In genomic region chr9:113654605-113655193, GRCh38 we compare ENCODE assay signal across 11 cellular contexts.
DNase-seq lines count a peak whose midpoint lies in the region; ATAC-seq, FAIRE-seq and TF ChIP-seq lines count a peak whose summit lies in the region.
"Had no signal": no experiment of that assay in that cellular context is flagged by ENCODE, and none has a peak within 500 bp of the region (broad histone marks: within the 10 kb centered on the region; RNA-seq: fewer than 3 reads in every experiment).

No MANE protein-coding gene starts in this region.

- no peaks in the 10 kb centered on the region for H3K27me3 ChIP-seq in Caco-2 (replicated peaks; ENCODE audit: control insufficient read depth, insufficient read depth, low read length)
- H3K27me3 ChIP-seq in astrocyte (ENCODE audit: insufficient read depth, low read length), result no peaks in the 10 kb centered on the region
- peaks cover 7% of the 10 kb centered on the region for H3K27me3 ChIP-seq in hepatocyte
- no peaks in the 10 kb centered on the region for H3K27me3 ChIP-seq in psoas muscle (ENCODE audit: insufficient read depth in 3 of 3, low read length in 2 of 3)
- H3K27me3 ChIP-seq: BLaER1 treated with 17β-estradiol and CSF1 and Interleukin-3, amounts not matched to agents 10 nM and 100 nM; brain microvascular endothelial cell had no signal

- no peak for TF ChIP-seq CTCF in Caco-2 (IDR thresholded peaks at IDR 0.05; ENCODE audit: insufficient read depth in 1 of 2, low read depth in 1 of 2, low read length in 1 of 2, severe bottlenecking in 1 of 2, unreplicated experiment in 1 of 2)
- no peak for TF ChIP-seq CTCF in astrocyte (IDR thresholded peaks at IDR 0.05; ENCODE audit: insufficient read depth, low read depth, low read length)
- TF ChIP-seq CTCF in hepatocyte (IDR thresholded peaks at IDR 0.05; ENCODE audit: poor library complexity), result no peak
- no peak for TF ChIP-seq CTCF in psoas muscle (IDR thresholded peaks at IDR 0.05)

- H3K27ac ChIP-seq in astrocyte (ENCODE audit: low read depth, low read length) (no peak overlapping the region), hepatocyte (peak overlapping the region; percentile 59), psoas muscle (peak overlapping the region; percentile 71)
- H3K27ac ChIP-seq: brain microvascular endothelial cell had no signal

- H3K9me2 ChIP-seq in hepatocyte (replicated peaks; ENCODE audit: insufficient read depth), result no peaks in the 10 kb centered on the region

- H3K9ac ChIP-seq in astrocyte (ENCODE audit: low read length), result peak overlapping the region; percentile 30
- H3K9ac ChIP-seq: BLaER1 treated with 17β-estradiol and CSF1 and Interleukin-3, amounts not matched to agents 10 nM and 100 nM had no signal

- H4K20me1 ChIP-seq in astrocyte (ENCODE audit: insufficient read depth, low read length) (no peaks in the 10 kb centered on the region), hepatocyte (ENCODE audit: insufficient read depth, poor library complexity, severe bottlenecking) (no peaks in the 10 kb centered on the region)
- H4K20me1 ChIP-seq: BLaER1 treated with 17β-estradiol and CSF1 and Interleukin-3, amounts not matched to agents 10 nM and 100 nM had no signal

- CTCF ChIA-PET in Caco-2 (lab: Charles Lee), result interaction anchor here (0.6 to 6.9 kb wide), 9 partner anchors 20 to 634 kb away, joined by 3 to 191 read pairs (median 5); partner anchors contain the start of genes C9orf43 and POLE3

- no peak overlapping the region for H3K4me2 ChIP-seq in astrocyte (ENCODE audit: low read length)
- H3K4me2 ChIP-seq in hepatocyte, result no peak overlapping the region

- intact Hi-C loops in Caco-2 (cut with micrococcal nuclease; ENCODE audit: unreplicated experiment) (loop anchor here (1.0 to 10.0 kb wide), 4 partner anchors 52 to 206 kb away; no protein-coding TSS in a partner anchor), psoas muscle (cut with DNase I) (loop anchor here (1.0 to 5.0 kb wide), 4 partner anchors 63 to 377 kb away; partner anchors contain the start of genes ALAD (in 1 of the 2), CDC26 (in 1 of the 2) and PRPF4 (in 1 of the 2))

- H3K4me1 Mint-ChIP-seq in Caco-2 (ENCODE audit: low read depth, unreplicated experiment), result no peaks in the 10 kb centered on the region
- H3K4me1 Mint-ChIP-seq in astrocyte (ENCODE audit: low read depth, unreplicated experiment), result peaks cover 27% of the 10 kb centered on the region

- H3K9me3 Mint-ChIP-seq in Caco-2 (ENCODE audit: unreplicated experiment) (no peaks in the 10 kb centered on the region), astrocyte (ENCODE audit: unreplicated experiment) (no peaks in the 10 kb centered on the region)

- H3K27me3 Mint-ChIP-seq in Caco-2 (ENCODE audit: insufficient read depth, unreplicated experiment), result peaks cover under 1% of the 10 kb centered on the region
- peaks cover 2% of the 10 kb centered on the region for H3K27me3 Mint-ChIP-seq in astrocyte (ENCODE audit: low read depth, unreplicated experiment)

- H3K9me3 ChIP-seq in Caco-2 (no peaks in the 10 kb centered on the region), astrocyte (ENCODE audit: insufficient read depth, low read depth, low read length) (no peaks in the 10 kb centered on the region), hepatocyte (ENCODE audit: low read depth) (no peaks in the 10 kb centered on the region), psoas muscle (no peaks in the 10 kb centered on the region)
- H3K9me3 ChIP-seq: BLaER1 treated with 17β-estradiol and CSF1 and Interleukin-3, amounts not matched to agents 10 nM and 100 nM had no signal

- H3K27ac Mint-ChIP-seq in Caco-2 (ENCODE audit: unreplicated experiment) (peak overlapping the region; percentile 43), astrocyte (ENCODE audit: unreplicated experiment) (no peak overlapping the region)
- H3K27ac Mint-ChIP-seq: activated CD8-positive, alpha-beta memory T cell treated with anti-CD3 and anti-CD28 coated beads, Interleukin-2, amount 10 ng/mL, durations not matched to agents 7 days and 5 days had no signal

- 84% methylated on average over 10 of the region's 10 CpGs for WGBS in hepatocyte (ENCODE audit: low lambda C conversion rate, missing lambda C conversion rate)
- WGBS in psoas muscle, 3 donors, result 35 to 40% (median 38%) methylated on average over 10 of the region's 10 CpGs

- no peak overlapping the region for H3K4me3 Mint-ChIP-seq in Caco-2 (ENCODE audit: unreplicated experiment)
- H3K4me3 Mint-ChIP-seq in astrocyte (ENCODE audit: unreplicated experiment), result no peak overlapping the region
- H3K4me3 Mint-ChIP-seq: activated CD8-positive, alpha-beta memory T cell treated with anti-CD3 and anti-CD28 coated beads, Interleukin-2, amount 10 ng/mL, durations not matched to agents 7 days and 5 days had no signal

- ATAC-seq in psoas muscle (peak; percentile 14 to 50 (median 37)), HG02840 (IDR thresholded peaks at IDR 0.05; ENCODE audit: low FRiP score, unreplicated experiment) (no peak), HG03521 (IDR thresholded peaks at IDR 0.05; ENCODE audit: unreplicated experiment) (no peak)

- FAIRE-seq in astrocyte (lab: Jason Lieb, UNC), result no peak

- H3K4me3 ChIP-seq in Caco-2 (ENCODE audit: low read depth, low read length), result no peak overlapping the region
- H3K4me3 ChIP-seq in astrocyte (ENCODE audit: insufficient read depth, low read depth, low read length), result no peak overlapping the region
- no peak overlapping the region for H3K4me3 ChIP-seq in hepatocyte
- H3K4me3 ChIP-seq in psoas muscle, result no peak overlapping the region
- H3K4me3 ChIP-seq: BLaER1 treated with 17β-estradiol and CSF1 and Interleukin-3, amounts not matched to agents 10 nM and 100 nM had no signal

- no peaks in the 10 kb centered on the region for H3K79me2 ChIP-seq in astrocyte (ENCODE audit: insufficient read depth, low read length)
- H3K79me2 ChIP-seq in hepatocyte, result no peaks in the 10 kb centered on the region

- H3K36me3 ChIP-seq in Caco-2 (ENCODE audit: control insufficient read depth, insufficient read depth, low read length) (no peaks in the 10 kb centered on the region), astrocyte (ENCODE audit: insufficient read depth, low read length) (no peaks in the 10 kb centered on the region), hepatocyte (replicated peaks; ENCODE audit: insufficient read depth, low read depth) (no peaks in the 10 kb centered on the region), psoas muscle (ENCODE audit: insufficient read depth in 1 of 2, low read depth in 1 of 2) (no peaks in the 10 kb centered on the region)
- H3K36me3 ChIP-seq: BLaER1 treated with 17β-estradiol and CSF1 and Interleukin-3, amounts not matched to agents 10 nM and 100 nM; brain microvascular endothelial cell had no signal

- H3K4me1 ChIP-seq in Caco-2 (no peaks in the 10 kb centered on the region; the same call in 1 of the 2 replicates), astrocyte (ENCODE audit: insufficient read depth, low read length) (peaks cover 33% of the 10 kb centered on the region), hepatocyte (ENCODE audit: insufficient read depth) (peaks cover 8% of the 10 kb centered on the region), psoas muscle (peaks cover 22% of the 10 kb centered on the region)

- peak overlapping the region; percentile 51 for H2AFZ ChIP-seq in astrocyte (ENCODE audit: low read depth, low read length)
- no peak overlapping the region for H2AFZ ChIP-seq in hepatocyte

- H3K36me3 Mint-ChIP-seq in Caco-2 (ENCODE audit: insufficient read depth, unreplicated experiment) (no peaks in the 10 kb centered on the region), astrocyte (ENCODE audit: low read depth, unreplicated experiment) (no peaks in the 10 kb centered on the region)
- H3K36me3 Mint-ChIP-seq: activated CD8-positive, alpha-beta memory T cell treated with anti-CD3 and anti-CD28 coated beads, Interleukin-2, amount 10 ng/mL, durations not matched to agents 7 days and 5 days had no signal

- DNase-seq in Caco-2, result no peak
- peak; percentile 65 for DNase-seq in astrocyte (ENCODE audit: low read depth)
- no peak for DNase-seq in hepatocyte (ENCODE audit: low spot score)
- DNase-seq in psoas muscle, result peak; percentile 72 to 81
- no peak for DNase-seq in NAMALWA (ENCODE audit: low spot score)
- DNase-seq in stimulated activated CD4-positive, alpha-beta T cell treated with anti-CD3 and anti-CD28 coated beads, Interleukin-12 subunit alpha, Interleukin-12 subunit beta, amount 100 ng/mL, for 4 hours, result no peak

- no TSS peak for BruUV-seq in Caco-2 (replicated peaks; lab: Mats Ljungman, UMichigan)

- POLR2A ChIA-PET in Caco-2 (lab: Charles Lee), result no interaction called here

Comparison
In these comparisons a context has a peak if more than half of its experiments do, and no peak if none do; other contexts are left out.
1. DNase-seq: peak in astrocyte (single experiment) and psoas muscle (2 of 2); none in Caco-2 (0 of 2), hepatocyte (single experiment), NAMALWA (single experiment) and stimulated activated CD4-positive, alpha-beta T cell treated with anti-CD3 and anti-CD28 coated beads, Interleukin-12 subunit alpha, Interleukin-12 subunit beta, amount 100 ng/mL, for 4 hours (single experiment).
2. ATAC-seq: peak in psoas muscle (4 of 4); none in HG02840 (single experiment) and HG03521 (single experiment).